11 cellular contexts compared by ENCODE assay signal in the genomic region with DNA sequence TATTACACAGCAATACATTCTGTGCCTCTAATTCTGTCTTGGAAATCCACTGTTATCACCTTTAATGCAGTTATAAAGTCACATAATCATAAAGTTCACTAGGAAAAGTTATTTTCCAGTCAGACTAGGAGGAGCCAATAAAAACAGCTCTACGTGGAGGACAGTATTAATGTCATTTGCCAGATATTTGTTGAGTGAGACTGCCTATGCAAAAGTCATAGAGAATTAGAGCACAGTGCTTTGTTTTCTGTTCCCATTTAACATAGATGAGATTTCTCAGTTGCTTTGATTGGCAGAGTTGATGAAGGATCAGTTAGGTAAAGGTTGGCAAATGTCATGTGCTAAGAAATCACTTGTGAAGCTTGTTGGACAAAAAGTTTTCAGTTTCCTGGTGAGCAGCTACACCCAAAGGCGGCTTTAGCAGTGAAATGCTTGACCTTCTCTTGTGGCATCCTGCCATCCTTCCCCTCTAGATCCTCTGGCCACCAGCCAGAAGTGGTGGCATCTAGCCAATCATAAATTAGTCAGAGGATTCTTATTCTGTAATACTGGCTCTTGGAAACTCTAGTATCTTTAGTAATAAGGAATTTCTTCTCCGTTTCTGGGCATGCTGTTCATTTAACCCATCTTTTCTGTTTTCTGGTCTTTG. TPM values are rescaled to one million over a fixed set of nuclear protein-coding genes. Genes with fewer than 3 reads are reported as not detected.
DNase-seq lines count a peak whose midpoint lies in the region; ATAC-seq and FAIRE-seq lines count a peak whose summit lies in the region.
"Had no signal": no experiment of that assay in that cellular context is flagged by ENCODE, and none has a peak within 500 bp of the region (broad histone marks: within the 10 kb centered on the region; RNA-seq: fewer than 3 reads in every experiment).

No MANE protein-coding gene starts in this region.

- H3K27ac Mint-ChIP-seq in stimulated activated naive B cell treated with anti-CD40 and anti-IgM and Interleukin-4, amounts not matched to agents 10 μg/mL and 1 μg/mL and 100 μg/mL, for 72 hours: no peak overlapping the region
- H3K27ac Mint-ChIP-seq: activated naive CD4-positive, alpha-beta T cell treated with anti-CD3 and anti-CD28 coated beads, Interleukin-2, amount 50 U/mL, for 24 hours; neural progenitor cell had no signal

- DNase-seq in DMS153 treated with DMSO at 0.1 percent for 48 hours (lab: John Stamatoyannopoulos, UW; ENCODE audit: unreplicated experiment) (peak; percentile 18), RCC 7860 (ENCODE audit: low spot score) (peak; percentile 73), fibroblast of gingiva (ENCODE audit: low read depth) (peak; percentile 93), posterior vena cava (ENCODE audit: low spot score) (peak; percentile 84)
- no peak for DNase-seq in stimulated activated naive B cell treated with anti-CD40 and anti-IgM and Interleukin-4, amounts not matched to agents 10 μg/mL and 1 μg/mL and 100 μg/mL, for 72 hours
- no peak for DNase-seq in activated effector memory CD4-positive, alpha-beta T cell treated with Interleukin-2 at 50 U/mL for 16 hours
- DNase-seq: MM.1S had no signal

- H3K9me3 Mint-ChIP-seq in stimulated activated naive B cell treated with anti-CD40 and anti-IgM and Interleukin-4, amounts not matched to agents 10 μg/mL and 1 μg/mL and 100 μg/mL, for 72 hours: no peaks in the 10 kb centered on the region
- H3K9me3 Mint-ChIP-seq: activated naive CD4-positive, alpha-beta T cell treated with anti-CD3 and anti-CD28 coated beads, Interleukin-2, amount 50 U/mL, for 24 hours had no signal

- no peaks in the 10 kb centered on the region for H3K27me3 Mint-ChIP-seq in stimulated activated naive B cell treated with anti-CD40 and anti-IgM and Interleukin-4, amounts not matched to agents 10 μg/mL and 1 μg/mL and 100 μg/mL, for 72 hours
- H3K27me3 Mint-ChIP-seq: activated naive CD4-positive, alpha-beta T cell treated with anti-CD3 and anti-CD28 coated beads, Interleukin-2, amount 50 U/mL, for 24 hours had no signal

- no peak for ATAC-seq in stimulated activated naive B cell treated with anti-CD40 and anti-IgM and Interleukin-4, amounts not matched to agents 10 μg/mL and 1 μg/mL and 100 μg/mL, for 72 hours (replicated peaks)
- ATAC-seq in activated CD4-positive, CD25-positive, alpha-beta regulatory T cell treated with anti-CD3 and anti-CD28 coated beads, Interleukin-2, amount 50 U/mL, for 24 hours: no peak
- ATAC-seq in HG02840 (IDR thresholded peaks at IDR 0.05; ENCODE audit: low FRiP score, unreplicated experiment): no peak

- FAIRE-seq in RCC 7860 (lab: Jason Lieb, UNC): peak; percentile 87

- no peak overlapping the region for H3K4me3 Mint-ChIP-seq in stimulated activated naive B cell treated with anti-CD40 and anti-IgM and Interleukin-4, amounts not matched to agents 10 μg/mL and 1 μg/mL and 100 μg/mL, for 72 hours
- H3K4me3 Mint-ChIP-seq: activated naive CD4-positive, alpha-beta T cell treated with anti-CD3 and anti-CD28 coated beads, Interleukin-2, amount 50 U/mL, for 24 hours; neural progenitor cell had no signal

- intact Hi-C loops in posterior vena cava (cut with DNase I): no loop called here

- peaks cover 12 to 45% of the 10 kb centered on the region in 2 donors for H3K36me3 Mint-ChIP-seq in stimulated activated naive B cell treated with anti-CD40 and anti-IgM and Interleukin-4, amounts not matched to agents 10 μg/mL and 1 μg/mL and 100 μg/mL, for 72 hours

- no peaks in the 10 kb centered on the region for H3K4me1 Mint-ChIP-seq in stimulated activated naive B cell treated with anti-CD40 and anti-IgM and Interleukin-4, amounts not matched to agents 10 μg/mL and 1 μg/mL and 100 μg/mL, for 72 hours
- H3K4me1 Mint-ChIP-seq: activated naive CD4-positive, alpha-beta T cell treated with anti-CD3 and anti-CD28 coated beads, Interleukin-2, amount 50 U/mL, for 24 hours; neural progenitor cell had no signal

RNA-seq across cellular contexts. Expression of a gene that starts 37.0 kb away (rescaled TPM):
- 10 to 100 TPM in 1 of 2 donors, 1 to 10 TPM in 1; 9.6 to 15.7 TPM for total RNA-seq in posterior vena cava

Comparison
In these comparisons a context has a peak if more than half of its experiments do, and no peak if none do; other contexts are left out.
1. DNase-seq: peak in DMS153 treated with DMSO at 0.1 percent for 48 hours (single experiment), RCC 7860 (single experiment), fibroblast of gingiva (single experiment) and posterior vena cava (single experiment); none in stimulated activated naive B cell treated with anti-CD40 and anti-IgM and Interleukin-4, amounts not matched to agents 10 μg/mL and 1 μg/mL and 100 μg/mL, for 72 hours (single experiment) and activated effector memory CD4-positive, alpha-beta T cell treated with Interleukin-2 at 50 U/mL for 16 hours (single experiment).